In genomic region chr17:16962804-16963203, GRCh38 we compare ENCODE assay signal across 21 cellular contexts. TPM values are rescaled to one million over a fixed set of nuclear protein-coding genes. Genes with fewer than 3 reads are reported as not detected.
DNase-seq lines count a peak whose midpoint lies in the region; TF ChIP-seq lines count a peak whose summit lies in the region.
"Had no signal": no experiment of that assay in that cellular context is flagged by ENCODE, and none has a peak within 500 bp of the region (broad histone marks: within the 10 kb centered on the region; RNA-seq: fewer than 3 reads in every experiment).

No MANE protein-coding gene starts in this region.

- H4K20me1 ChIP-seq in OCI-LY7 (ENCODE audit: insufficient read depth, low read length), result no peaks in the 10 kb centered on the region
- H4K20me1 ChIP-seq: BLaER1 had no signal

- intact Hi-C loops in OCI-LY7 (cut with micrococcal nuclease; ENCODE audit: unreplicated experiment), result no loop called here

- BruUV-seq in OCI-LY7 (replicated peaks; lab: Mats Ljungman, UMichigan), result no TSS peak

- POLR2A ChIA-PET in OCI-LY7 (lab: Charles Lee), result no interaction called here

- H3K36me3 ChIP-seq in OCI-LY7 (ENCODE audit: insufficient read depth, low read length), result peaks cover 41% of the 10 kb centered on the region
- H3K36me3 ChIP-seq: ascending aorta, BLaER1, right atrium auricular region, SJSA1, stomach had no signal

- no peak overlapping the region for H3K4me3 ChIP-seq in AG10803 (ENCODE audit: low read length)
- no peak overlapping the region for H3K4me3 ChIP-seq in OCI-LY7 (ENCODE audit: low read depth, low read length, poor library complexity, severe bottlenecking)
- H3K4me3 ChIP-seq in fibroblast of villous mesenchyme (ENCODE audit: low read depth, low read length), result no peak overlapping the region
- H3K4me3 ChIP-seq: ascending aorta, BLaER1, right atrium auricular region, SJSA1, stomach had no signal

- no peak overlapping the region for H2AFZ ChIP-seq in OCI-LY7 (ENCODE audit: low read length)

- TF ChIP-seq CTCF in AG10803 (conservative IDR thresholded peaks at IDR 0.05; ENCODE audit: low read length) (peak; percentile 21), OCI-LY7 (conservative IDR thresholded peaks at IDR 0.05; ENCODE audit: low read length) (0 out of 2 replicates have a peak, but pooled peaks have one; percentile 14), fibroblast of villous mesenchyme (IDR thresholded peaks at IDR 0.05; ENCODE audit: insufficient read depth, low read depth, low read length) (peak; percentile 14)

- in situ Hi-C loops in GM18951 (cut with MboI; ENCODE audit: low sequenced_read_pairs, unreplicated experiment), result no loop called here

- peaks cover 23% of the 10 kb centered on the region for H3K4me1 ChIP-seq in OCI-LY7 (ENCODE audit: insufficient read depth, low read length, poor library complexity, severe bottlenecking)
- H3K4me1 ChIP-seq: ascending aorta, right atrium auricular region, SJSA1, stomach had no signal

- H3K9me3 ChIP-seq in OCI-LY7 (ENCODE audit: low read length), result peaks cover 21% of the 10 kb centered on the region
- H3K9me3 ChIP-seq: ascending aorta, SJSA1 had no signal

- H3K79me2 ChIP-seq in OCI-LY7 (ENCODE audit: insufficient read depth, low read depth, low read length), result peaks cover 48% of the 10 kb centered on the region; the same call in 1 of the 2 replicates

- H3K9me2 ChIP-seq in OCI-LY7 (ENCODE audit: insufficient read depth, low read length), result no peaks in the 10 kb centered on the region

- peak; percentile 17 for TF ChIP-seq POLR2A in GM18951 (IDR thresholded peaks at IDR 0.05; ENCODE audit: extremely low read depth, insufficient read depth, insufficient read length)

- DNase-seq in AG10803 (ENCODE audit: low read depth), result no peak
- DNase-seq in OCI-LY7 (ENCODE audit: low spot score), result no peak
- no peak for DNase-seq in fibroblast of villous mesenchyme (ENCODE audit: low read depth)
- DNase-seq in effector CD4-positive, alpha-beta T cell, result no peak
- no peak for DNase-seq in T-helper 9 cell
- DNase-seq in middle frontal gyrus (ENCODE audit: extremely low spot score, low spot score), result no peak
- no peak for DNase-seq in NCI-H1105 (lab: John Stamatoyannopoulos, UW)
- DNase-seq: activated CD4-positive, alpha-beta T cell treated with anti-CD3 and anti-CD28 coated beads for 1 hour; effector memory CD4-positive, alpha-beta T cell; GF-D8; glutamatergic neuron; kidney glomerular epithelial cell; naive thymus-derived CD4-positive, alpha-beta T cell; NCI-H1694; NCI-H526 treated with DMSO at 0.1 percent for 48 hours; stomach had no signal

- no peak overlapping the region for H3K4me2 ChIP-seq in OCI-LY7 (ENCODE audit: low read length)
- H3K4me2 ChIP-seq: BLaER1 had no signal

- H3K27ac ChIP-seq in OCI-LY7 (ENCODE audit: low read depth, low read length, poor library complexity, severe bottlenecking), result no peak overlapping the region
- H3K27ac ChIP-seq: ascending aorta, BLaER1, right atrium auricular region, SJSA1, stomach had no signal

- CTCF ChIA-PET in OCI-LY7 (lab: Charles Lee; ENCODE audit: unreplicated experiment), result no interaction called here

RNA-seq across cellular contexts. Expression of gene TNFRSF13B, which starts 9.1 kb away (rescaled TPM):
- 15.5 and 19.3 TPM in 2 replicates for total RNA-seq in OCI-LY7 (2014; rRNA removed; shearing (Covaris generic))
- total RNA-seq in OCI-LY7 (2022), result 5.7 and 7.5 TPM in 2 replicates
- not detected in 2 replicates for total RNA-seq in fibroblast of villous mesenchyme
- total RNA-seq: ascending aorta, right atrium auricular region, SJSA1 had no signal
